In the genomic region with DNA sequence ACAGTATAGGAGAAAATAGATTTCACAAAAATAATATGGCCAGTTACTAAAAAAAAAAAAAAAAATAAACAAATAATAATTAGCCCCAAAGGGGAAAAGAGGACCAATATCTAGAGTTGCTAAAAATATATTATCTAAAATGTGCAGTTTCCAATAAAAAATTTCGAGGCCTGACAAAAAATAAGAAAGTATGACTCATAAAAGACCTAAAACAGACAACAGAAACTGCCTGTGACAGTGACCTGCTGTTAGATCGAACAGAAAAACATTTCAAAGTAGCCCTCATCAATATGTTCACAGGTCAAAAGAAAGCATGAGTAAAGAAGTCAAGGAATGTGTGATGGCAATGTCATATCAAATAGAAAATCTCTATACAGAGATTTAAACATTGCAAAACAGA, we compare ENCODE assay signal across 18 cellular contexts.
A peak's percentile ranks its signal among the peaks of the same experiment; 100 is the strongest.
DNase-seq lines count a peak whose midpoint lies in the region; ATAC-seq and TF ChIP-seq lines count a peak whose summit lies in the region.
"Had no signal": no experiment of that assay in that cellular context is flagged by ENCODE, and none has a peak within 500 bp of the region (broad histone marks: within the 10 kb centered on the region; RNA-seq: fewer than 3 reads in every experiment).

No MANE protein-coding gene starts in this region.

- H3K4me3 ChIP-seq in GM06990 (replicated peaks; ENCODE audit: low read depth, low read length), result no peak overlapping the region
- H3K4me3 ChIP-seq in foreskin fibroblast (ENCODE audit: low read depth in 1 of 2, low read length in 2 of 2), result no peak overlapping the region
- H3K4me3 ChIP-seq: mucosa of descending colon, upper lobe of right lung had no signal

- DNase-seq in GM06990 (ENCODE audit: extremely low read depth, insufficient read length) (peak; percentile 20), substantia nigra (lab: John Stamatoyannopoulos, UW) (no peak), foreskin fibroblast (no peak), activated T-cell treated with anti-CD3 and anti-CD28 coated beads for 4 hours (no peak)
- no peak for DNase-seq in stimulated activated CD4-positive, alpha-beta T cell treated with anti-CD3 and anti-CD28 coated beads, Interleukin-4, amount 100 ng/mL, for 1 hour
- DNase-seq: activated effector memory CD4-positive, alpha-beta T cell treated with anti-CD3 and anti-CD28 coated beads, Interleukin-2, amount 50 U/mL, for 16 hours; KBM-7; left colon; mucosa of descending colon; NCI-H1105 treated with DMSO at 0.1 percent for 48 hours; NCI-H2227 treated with DMSO at 0.1 percent for 48 hours; stimulated activated naive B cell treated with anti-CD40 and anti-IgM and Interleukin-4, amounts not matched to agents 10 μg/mL and 1 μg/mL and 100 μg/mL, for 72 hours; upper lobe of right lung; WERI-Rb-1 had no signal

- H3K27me3 ChIP-seq in GM06990 (replicated peaks; ENCODE audit: control insufficient read depth, insufficient read depth, low read length), result no peaks in the 10 kb centered on the region
- H3K27me3 ChIP-seq: upper lobe of right lung had no signal

- H3K27ac ChIP-seq in substantia nigra (ENCODE audit: low read depth, low read length, poor library complexity, severe bottlenecking), result no peak overlapping the region
- H3K27ac ChIP-seq: 22Rv1, upper lobe of right lung, WERI-Rb-1 had no signal

- peak; percentile 52 for ATAC-seq in GM19043 (IDR thresholded peaks at IDR 0.05; ENCODE audit: low read depth, unreplicated experiment)
- ATAC-seq in GM21717 (IDR thresholded peaks at IDR 0.05; ENCODE audit: unreplicated experiment), result peak; percentile 53
- peak; percentile 48 for ATAC-seq in HG03095 (IDR thresholded peaks at IDR 0.05; ENCODE audit: unreplicated experiment)
- ATAC-seq: left colon; mucosa of descending colon; stimulated activated naive B cell treated with anti-CD40 and anti-IgM and Interleukin-4, amounts not matched to agents 10 μg/mL and 1 μg/mL and 100 μg/mL, for 72 hours; upper lobe of right lung had no signal

- no peak for TF ChIP-seq CTCF in GM06990 (IDR thresholded peaks at IDR 0.05; ENCODE audit: insufficient read depth, low read length, poor library complexity, severe bottlenecking)
- TF ChIP-seq CTCF in foreskin fibroblast (IDR thresholded peaks at IDR 0.05; ENCODE audit: low read depth, low read length), result no peak

- H3K36me3 ChIP-seq in GM06990 (ENCODE audit: control insufficient read depth, insufficient read depth, low read length), result no peaks in the 10 kb centered on the region
- H3K36me3 ChIP-seq: upper lobe of right lung, WERI-Rb-1 had no signal
